ENCODE assay signal across 16 cellular contexts in genomic region chr11:85737738-85738137, GRCh38. TPM values are rescaled to one million over a fixed set of nuclear protein-coding genes. Genes with fewer than 3 reads are reported as not detected.
DNase-seq lines count a peak whose midpoint lies in the region; ATAC-seq, FAIRE-seq and TF ChIP-seq lines count a peak whose summit lies in the region.
"Had no signal": no experiment of that assay in that cellular context is flagged by ENCODE, and none has a peak within 500 bp of the region (broad histone marks: within the 10 kb centered on the region; RNA-seq: fewer than 3 reads in every experiment).

No MANE protein-coding gene starts in this region.

- H3K9me3 Mint-ChIP-seq in activated naive CD8-positive, alpha-beta T cell treated with anti-CD3 and anti-CD28 coated beads, Interleukin-2, amount 50 U/mL, for 24 hours, result no peaks in the 10 kb centered on the region
- H3K9me3 Mint-ChIP-seq: brain, neural progenitor cell had no signal

- H3K27ac Mint-ChIP-seq in activated naive CD8-positive, alpha-beta T cell treated with anti-CD3 and anti-CD28 coated beads, Interleukin-2, amount 50 U/mL, for 24 hours, result peak overlapping the region; percentile 64
- H3K27ac Mint-ChIP-seq: brain, neural progenitor cell had no signal

- H3K4me3 ChIP-seq in small intestine (ENCODE audit: low read depth in 1 of 2, low read length in 2 of 2), result no peak overlapping the region
- no peak overlapping the region for H3K4me3 ChIP-seq in ovary
- H3K4me3 ChIP-seq: neural progenitor cell, SJCRH30, uterus had no signal

- TF ChIP-seq CTCF in GM10248 (IDR thresholded peaks at IDR 0.05; ENCODE audit: control extremely low read depth, extremely low read depth, low read depth, missing control alignments) (no peak), ovary (IDR thresholded peaks at IDR 0.05) (no peak)

- H3K36me3 ChIP-seq in small intestine (ENCODE audit: control insufficient read depth in 2 of 2, insufficient read depth in 2 of 2, low read length in 2 of 2) (peaks cover 0 to 9% of the 10 kb centered on the region in 2 donors), ovary (no peaks in the 10 kb centered on the region)
- H3K36me3 ChIP-seq: neural progenitor cell, uterus had no signal

- H3K9me3 ChIP-seq in small intestine (ENCODE audit: control insufficient read depth, low read depth) (no peaks in the 10 kb centered on the region), ovary (no peaks in the 10 kb centered on the region)
- H3K9me3 ChIP-seq: SJCRH30, uterus had no signal

- no peak for TF ChIP-seq POLR2A in ovary (IDR thresholded peaks at IDR 0.05)

- peaks cover 34% of the 10 kb centered on the region for H3K4me1 Mint-ChIP-seq in activated naive CD8-positive, alpha-beta T cell treated with anti-CD3 and anti-CD28 coated beads, Interleukin-2, amount 50 U/mL, for 24 hours

- H3K27ac ChIP-seq in small intestine (ENCODE audit: low read depth in 1 of 2, low read length in 1 of 2) (peak overlapping the region in 1 of 2 donors; percentile 0), ovary (no peak overlapping the region)
- H3K27ac ChIP-seq: neural progenitor cell, SJCRH30, uterus had no signal

- H3K27me3 ChIP-seq in small intestine (ENCODE audit: control insufficient read depth in 2 of 2, insufficient read depth in 2 of 2, low read length in 2 of 2) (no peaks in the 10 kb centered on the region), ovary (no peaks in the 10 kb centered on the region)
- H3K27me3 ChIP-seq: neural progenitor cell, SJCRH30, uterus had no signal

- DNase-seq in activated CD4-positive, alpha-beta T cell treated with anti-CD3 and anti-CD28 coated beads, Interleukin-2, amount 50 U/mL, for 1 hour, result peak; percentile 6
- DNase-seq in activated CD4-positive, alpha-beta T cell treated with anti-CD3 and anti-CD28 coated beads, Interleukin-2, amount 50 U/mL, for 48 hours, result no peak
- peak; percentile 18 for DNase-seq in KG1 (lab: John Stamatoyannopoulos, UW)
- no peak for DNase-seq in activated naive CD8-positive, alpha-beta T cell treated with anti-CD3 and anti-CD28 coated beads, Interleukin-2, amount 50 U/mL, for 24 hours
- peak; percentile 35 for DNase-seq in small intestine
- DNase-seq in A172 (ENCODE audit: low spot score), result no peak
- no peak for DNase-seq in GM10248 (ENCODE audit: extremely low spot score)
- DNase-seq in ovary, result no peak
- DNase-seq: MV-4-11; NCI-H2171; NK-92 treated with Interleukin-12 subunit alpha and Interleukin-12 subunit beta, amount 100 ng/mL, for 24 hours; right cardiac atrium; SJCRH30; uterus had no signal

- no peaks in the 10 kb centered on the region for H3K27me3 Mint-ChIP-seq in activated naive CD8-positive, alpha-beta T cell treated with anti-CD3 and anti-CD28 coated beads, Interleukin-2, amount 50 U/mL, for 24 hours
- H3K27me3 Mint-ChIP-seq: brain had no signal

- POLR2A ChIA-PET in GM10248 (lab: Yijun Ruan, JAX), result no interaction called here

- FAIRE-seq in small intestine (lab: Jason Lieb, UNC), result no peak

- H3K4me3 Mint-ChIP-seq in activated naive CD8-positive, alpha-beta T cell treated with anti-CD3 and anti-CD28 coated beads, Interleukin-2, amount 50 U/mL, for 24 hours, result no peak overlapping the region
- H3K4me3 Mint-ChIP-seq: brain, neural progenitor cell had no signal

- H3K36me3 Mint-ChIP-seq in activated naive CD8-positive, alpha-beta T cell treated with anti-CD3 and anti-CD28 coated beads, Interleukin-2, amount 50 U/mL, for 24 hours (ENCODE audit: low read depth), result peaks cover 8% of the 10 kb centered on the region
- H3K36me3 Mint-ChIP-seq: neural progenitor cell had no signal

- intact Hi-C loops in ovary (cut with DNase I), result no loop called here

- CTCF ChIA-PET in GM10248 (lab: Yijun Ruan, JAX), result interaction anchor here (1.1 to 1.5 kb wide), 2 partner anchors 9 to 10 kb away, joined by 3 read pairs; no protein-coding TSS in a partner anchor

- WGBS in small intestine, 3 donors, result 56 to 70% (median 67%) methylated on average over 2 of the region's 2 CpGs
- 77 to 90% (median 90%) methylated on average over 2 of the region's 2 CpGs for WGBS in ovary, 3 donors

- ATAC-seq in activated naive CD8-positive, alpha-beta T cell treated with anti-CD3 and anti-CD28 coated beads, Interleukin-2, amount 50 U/mL, for 24 hours, result peak; percentile 95

- H3K4me1 ChIP-seq in small intestine (ENCODE audit: control insufficient read depth in 2 of 2, insufficient read depth in 1 of 2, low read depth in 1 of 2, low read length in 1 of 2) (peaks cover 2 to 10% of the 10 kb centered on the region in 2 donors), ovary (ENCODE audit: insufficient read depth) (no peaks in the 10 kb centered on the region)
- H3K4me1 ChIP-seq: uterus had no signal

- no peak for TF ChIP-seq EP300 in ovary (IDR thresholded peaks at IDR 0.05)

RNA-seq across cellular contexts. Expression of gene CCDC89, which starts 51.7 kb away (rescaled TPM):
- polyA plus RNA-seq in small intestine, result under 1 TPM in 1 of 3 donors, not detected in 2; 0.55 TPM
- total RNA-seq in A172 (2014; rRNA removed; shearing (Covaris generic)), result 11.5 and 13.6 TPM in 2 replicates
- 1 to 10 TPM; 3.2 to 5.9 (median 5.3) TPM for total RNA-seq in ovary
- polyA plus RNA-seq in ovary, result 1 to 10 TPM; 2.8 to 3.2 TPM

Comparison
In these comparisons a context has a peak if more than half of its experiments do, and no peak if none do; other contexts are left out.
1. DNase-seq: peak in activated CD4-positive, alpha-beta T cell treated with anti-CD3 and anti-CD28 coated beads, Interleukin-2, amount 50 U/mL, for 1 hour (single experiment), KG1 (single experiment) and small intestine (single experiment); none in activated CD4-positive, alpha-beta T cell treated with anti-CD3 and anti-CD28 coated beads, Interleukin-2, amount 50 U/mL, for 48 hours (0 of 2), activated naive CD8-positive, alpha-beta T cell treated with anti-CD3 and anti-CD28 coated beads, Interleukin-2, amount 50 U/mL, for 24 hours (single experiment), A172 (single experiment), GM10248 (single experiment) and ovary (0 of 5).